ENCODE assay signal across 10 cellular contexts in genomic region chr22:25774575-25775026, GRCh38. TPM values are rescaled to one million over a fixed set of nuclear protein-coding genes. Genes with fewer than 3 reads are reported as not detected.
DNase-seq lines count a peak whose midpoint lies in the region; ATAC-seq and TF ChIP-seq lines count a peak whose summit lies in the region.
"Had no signal": no experiment of that assay in that cellular context is flagged by ENCODE, and none has a peak within 500 bp of the region (broad histone marks: within the 10 kb centered on the region; RNA-seq: fewer than 3 reads in every experiment).

No MANE protein-coding gene starts in this region.

- H3K4me1 Mint-ChIP-seq in mesothelial cell of epicardium, result no peaks in the 10 kb centered on the region
- H3K4me1 Mint-ChIP-seq in activated CD4-positive, alpha-beta T cell treated with anti-CD3 and anti-CD28 coated beads for 36 hours, result peaks cover 4% of the 10 kb centered on the region

- CTCF ChIA-PET in activated CD4-positive, alpha-beta T cell treated with anti-CD3 and anti-CD28 coated beads for 36 hours (lab: Charles Lee), result no interaction called here

- no peaks in the 10 kb centered on the region for H3K9me3 Mint-ChIP-seq in mesothelial cell of epicardium
- no peaks in the 10 kb centered on the region for H3K9me3 Mint-ChIP-seq in activated CD4-positive, alpha-beta T cell treated with anti-CD3 and anti-CD28 coated beads for 36 hours (ENCODE audit: low read depth)
- H3K9me3 Mint-ChIP-seq: IgD-negative memory B cell; stimulated activated naive B cell treated with anti-CD40 and anti-IgM and Interleukin-4, amounts not matched to agents 10 μg/mL and 1 μg/mL and 100 μg/mL, for 72 hours had no signal

- ATAC-seq in activated CD4-positive, alpha-beta T cell treated with anti-CD3 and anti-CD28 coated beads for 36 hours, result no peak

- POLR2A ChIA-PET in activated CD4-positive, alpha-beta T cell treated with anti-CD3 and anti-CD28 coated beads for 36 hours (lab: Charles Lee), result interaction anchor here (0.6 kb wide), 1 partner anchor 29 kb away, joined by 3 read pairs; no protein-coding TSS in a partner anchor

- peaks cover 25% of the 10 kb centered on the region for H3K27me3 Mint-ChIP-seq in mesothelial cell of epicardium (ENCODE audit: low read depth)
- H3K27me3 Mint-ChIP-seq in activated CD4-positive, alpha-beta T cell treated with anti-CD3 and anti-CD28 coated beads for 36 hours, result peaks cover 2% of the 10 kb centered on the region

- intact Hi-C loops in activated CD4-positive, alpha-beta T cell treated with anti-CD3 and anti-CD28 coated beads for 36 hours (cut with DNase I, micrococcal nuclease), result loop anchor here (1.0 to 10.0 kb wide), 6 partner anchors 327 to 557 kb away; no protein-coding TSS in a partner anchor

- DNase-seq in DMS114 treated with DMSO at 0.1 percent for 48 hours (lab: John Stamatoyannopoulos, UW; ENCODE audit: unreplicated experiment) (peak; percentile 3), HFF-Myc (ENCODE audit: extremely low read depth, low read depth) (no peak), astrocyte of the spinal cord (ENCODE audit: low read depth, low spot score) (no peak), mesothelial cell of epicardium (ENCODE audit: low spot score in 2 of 2, unreplicated experiment in 2 of 2) (peak in 1 of 2 experiments; percentile 59), T-helper 1 cell (no peak), midbrain (lab: John Stamatoyannopoulos, UW) (no peak), cortex of kidney (lab: John Stamatoyannopoulos, UW) (no peak)
- no peak for DNase-seq in activated CD4-positive, alpha-beta T cell treated with anti-CD3 and anti-CD28 coated beads for 36 hours
- DNase-seq: stimulated activated naive B cell treated with anti-CD40 and anti-IgM and Interleukin-4, amounts not matched to agents 10 μg/mL and 1 μg/mL and 100 μg/mL, for 72 hours had no signal

- H3K4me3 ChIP-seq in HFF-Myc (replicated peaks; ENCODE audit: low read depth, low read length) (no peak overlapping the region), astrocyte of the spinal cord (ENCODE audit: low read depth, low read length) (no peak overlapping the region)

- no peak overlapping the region for H3K27ac Mint-ChIP-seq in mesothelial cell of epicardium
- no peak overlapping the region for H3K27ac Mint-ChIP-seq in activated CD4-positive, alpha-beta T cell treated with anti-CD3 and anti-CD28 coated beads for 36 hours
- H3K27ac Mint-ChIP-seq: IgD-negative memory B cell; stimulated activated naive B cell treated with anti-CD40 and anti-IgM and Interleukin-4, amounts not matched to agents 10 μg/mL and 1 μg/mL and 100 μg/mL, for 72 hours had no signal

- peak; percentile 65 for TF ChIP-seq CTCF in HFF-Myc (IDR thresholded peaks at IDR 0.05; ENCODE audit: low read depth, low read length, missing control alignments)
- TF ChIP-seq CTCF in astrocyte of the spinal cord (IDR thresholded peaks at IDR 0.05; ENCODE audit: low read depth, low read length), result peak; percentile 57
- TF ChIP-seq CTCF in mesothelial cell of epicardium (IDR thresholded peaks at IDR 0.05; ENCODE audit: unreplicated experiment), result peak; percentile 70

- in situ Hi-C loops in astrocyte of the spinal cord (cut with HindIII; ENCODE audit: low sequenced_read_pairs), result no loop called here

- no peak overlapping the region for H3K4me3 Mint-ChIP-seq in mesothelial cell of epicardium
- no peak overlapping the region for H3K4me3 Mint-ChIP-seq in activated CD4-positive, alpha-beta T cell treated with anti-CD3 and anti-CD28 coated beads for 36 hours
- H3K4me3 Mint-ChIP-seq: IgD-negative memory B cell; stimulated activated naive B cell treated with anti-CD40 and anti-IgM and Interleukin-4, amounts not matched to agents 10 μg/mL and 1 μg/mL and 100 μg/mL, for 72 hours had no signal

- H3K36me3 Mint-ChIP-seq in mesothelial cell of epicardium, result no peaks in the 10 kb centered on the region
- no peaks in the 10 kb centered on the region for H3K36me3 Mint-ChIP-seq in activated CD4-positive, alpha-beta T cell treated with anti-CD3 and anti-CD28 coated beads for 36 hours (ENCODE audit: low read depth)
- H3K36me3 Mint-ChIP-seq: IgD-negative memory B cell; stimulated activated naive B cell treated with anti-CD40 and anti-IgM and Interleukin-4, amounts not matched to agents 10 μg/mL and 1 μg/mL and 100 μg/mL, for 72 hours had no signal

RNA-seq across cellular contexts. Expression of gene MYO18B, which starts 32.6 kb away (rescaled TPM):
- total RNA-seq in mesothelial cell of epicardium, result 0.04 to 0.09 TPM (median 0.07 TPM) in 3 replicates
- under 1 TPM; 0.53 to 0.58 TPM for total RNA-seq in activated CD4-positive, alpha-beta T cell treated with anti-CD3 and anti-CD28 coated beads for 36 hours
